Comparison of ENCODE assay signal across 2 cellular contexts in the genomic region with DNA sequence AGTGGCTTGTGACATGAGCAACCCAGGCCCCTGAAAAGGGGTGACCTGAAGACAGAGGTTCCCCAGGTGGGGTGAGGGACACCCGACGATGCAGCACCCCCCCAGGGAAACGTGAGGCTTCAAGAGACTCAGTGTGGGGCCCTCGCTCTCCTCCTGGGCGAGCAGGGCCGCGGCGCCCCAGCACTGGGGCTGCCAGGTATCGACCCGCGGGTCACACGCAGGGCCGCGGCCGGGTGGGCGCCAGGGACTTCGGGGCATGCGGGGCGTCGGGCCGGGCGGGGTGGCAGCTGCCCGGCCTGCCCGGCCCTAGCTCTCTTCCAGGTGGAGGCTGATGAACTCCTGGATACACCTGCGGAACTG.
TF ChIP-seq lines count a peak whose summit lies in the region.

No MANE protein-coding gene starts in this region.

TF ChIP-seq in IMR-90, 13 proteins besides CTCF, POLR2A, EP300 and RAD21:
- TF ChIP-seq SMC3 (IDR thresholded peaks at IDR 0.05; ENCODE audit: low read depth, low read length) (no peak), RCOR1 (IDR thresholded peaks at IDR 0.05; ENCODE audit: insufficient replicate concordance, low read length) (no peak), RFX5 (IDR thresholded peaks at IDR 0.05; ENCODE audit: low read depth, low read length) (no peak), MAZ (IDR thresholded peaks at IDR 0.05; ENCODE audit: borderline replicate concordance, low read depth, low read length) (no peak), CHD1 (IDR thresholded peaks at IDR 0.05; ENCODE audit: low read depth, low read length) (no peak), CEBPB (IDR thresholded peaks at IDR 0.05; ENCODE audit: low read depth, low read length) (no peak), MXI1 (IDR thresholded peaks at IDR 0.05; ENCODE audit: borderline replicate concordance, low read depth, low read length) (no peak), NFE2L2 (IDR thresholded peaks at IDR 0.05; ENCODE audit: low read depth, low read length) (no peak)
- TF ChIP-seq, protein P1, sequence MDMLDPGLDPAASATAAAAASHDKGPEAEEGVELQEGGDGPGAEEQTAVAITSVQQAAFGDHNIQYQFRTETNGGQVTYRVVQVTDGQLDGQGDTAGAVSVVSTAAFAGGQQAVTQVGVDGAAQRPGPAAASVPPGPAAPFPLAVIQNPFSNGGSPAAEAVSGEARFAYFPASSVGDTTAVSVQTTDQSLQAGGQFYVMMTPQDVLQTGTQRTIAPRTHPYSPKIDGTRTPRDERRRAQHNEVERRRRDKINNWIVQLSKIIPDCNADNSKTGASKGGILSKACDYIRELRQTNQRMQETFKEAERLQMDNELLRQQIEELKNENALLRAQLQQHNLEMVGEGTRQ (IDR thresholded peaks at IDR 0.05; ENCODE audit: low read depth, low read length) = no peak

TF ChIP-seq in H1, 55 proteins besides CTCF, POLR2A, EP300 and RAD21:
- TF ChIP-seq MAFK (IDR thresholded peaks at IDR 0.05; ENCODE audit: low read depth, low read length) = no peak
- TF ChIP-seq, protein P2, sequence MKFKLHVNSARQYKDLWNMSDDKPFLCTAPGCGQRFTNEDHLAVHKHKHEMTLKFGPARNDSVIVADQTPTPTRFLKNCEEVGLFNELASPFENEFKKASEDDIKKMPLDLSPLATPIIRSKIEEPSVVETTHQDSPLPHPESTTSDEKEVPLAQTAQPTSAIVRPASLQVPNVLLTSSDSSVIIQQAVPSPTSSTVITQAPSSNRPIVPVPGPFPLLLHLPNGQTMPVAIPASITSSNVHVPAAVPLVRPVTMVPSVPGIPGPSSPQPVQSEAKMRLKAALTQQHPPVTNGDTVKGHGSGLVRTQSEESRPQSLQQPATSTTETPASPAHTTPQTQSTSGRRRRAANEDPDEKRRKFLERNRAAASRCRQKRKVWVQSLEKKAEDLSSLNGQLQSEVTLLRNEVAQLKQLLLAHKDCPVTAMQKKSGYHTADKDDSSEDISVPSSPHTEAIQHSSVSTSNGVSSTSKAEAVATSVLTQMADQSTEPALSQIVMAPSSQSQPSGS (IDR thresholded peaks at IDR 0.05; ENCODE audit: low read length) = no peak
- TF ChIP-seq FOSL1 (IDR thresholded peaks at IDR 0.05; ENCODE audit: insufficient read depth, low read depth, low read length) = no peak
- TF ChIP-seq SIRT6 (IDR thresholded peaks at IDR 0.05; ENCODE audit: low read length) = no peak
- TF ChIP-seq RNF2 (IDR thresholded peaks at IDR 0.05; ENCODE audit: borderline replicate concordance, low read depth, low read length, missing control alignments, poor library complexity, severe bottlenecking) = no peak
- no peak for TF ChIP-seq EGR1 (IDR thresholded peaks at IDR 0.05; ENCODE audit: borderline replicate concordance, low read depth, low read length)
